11 cellular contexts compared by ENCODE assay signal in the genomic region with DNA sequence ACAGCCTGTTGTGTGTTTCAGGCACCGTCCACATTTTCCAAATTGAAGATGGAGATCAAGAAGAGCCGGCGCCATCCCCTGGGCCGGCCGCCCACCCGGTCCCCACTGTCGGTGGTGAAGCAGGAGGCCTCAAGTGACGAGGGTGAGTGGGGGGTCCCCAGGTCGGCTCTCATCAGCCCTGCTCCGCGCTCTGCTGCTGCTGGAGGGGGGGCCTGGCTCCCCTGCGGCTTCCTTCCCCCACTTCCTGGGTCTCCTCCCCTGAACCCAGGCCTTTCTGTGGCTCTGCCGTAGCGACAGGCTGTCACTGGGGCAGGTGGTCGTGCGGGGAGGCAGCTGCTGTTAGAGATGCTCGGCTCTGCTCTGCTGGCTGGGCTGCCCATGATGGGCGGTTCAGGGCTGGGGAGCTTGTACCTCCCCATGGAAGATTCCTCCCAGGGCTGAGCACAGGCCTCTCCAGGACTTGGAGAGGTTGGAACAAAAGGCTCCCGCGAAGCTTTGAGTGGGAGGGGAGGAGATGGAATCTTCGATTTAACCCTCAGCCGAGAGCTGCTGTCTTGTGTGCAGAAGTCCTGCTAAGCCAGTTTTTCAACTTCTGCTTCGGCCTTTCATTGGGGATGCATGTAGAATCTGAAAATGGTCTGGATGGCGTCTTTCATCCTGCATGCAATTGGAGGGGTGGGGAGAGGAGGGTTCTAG.
DNase-seq lines count a peak whose midpoint lies in the region; ATAC-seq, FAIRE-seq and TF ChIP-seq lines count a peak whose summit lies in the region.
"Had no signal": no experiment of that assay in that cellular context is flagged by ENCODE, and none has a peak within 500 bp of the region (broad histone marks: within the 10 kb centered on the region; RNA-seq: fewer than 3 reads in every experiment).

No MANE protein-coding gene starts in this region.

- H3K4me3 Mint-ChIP-seq in activated B cell treated with CpG ODN at 0.5 μM for 24 hours: peak overlapping the region; percentile 90
- peak overlapping the region; percentile 97 for H3K4me3 Mint-ChIP-seq in memory B cell

- H3K27ac ChIP-seq in C4-2B: peak overlapping the region; percentile 69
- H3K27ac ChIP-seq: gastrocnemius medialis, GM23248 had no signal

- H3K27me3 Mint-ChIP-seq in activated B cell treated with CpG ODN at 0.5 μM for 24 hours (no peaks in the 10 kb centered on the region), memory B cell (no peaks in the 10 kb centered on the region)

- DNase-seq in GM12892 (ENCODE audit: insufficient read length): peak; percentile 51
- no peak for DNase-seq in activated B cell treated with CpG ODN at 0.5 μM for 24 hours
- peak; percentile 59 to 62 for DNase-seq in memory B cell (ENCODE audit: low spot score in 2 of 2)
- no peak for DNase-seq in GF-D8 (lab: John Stamatoyannopoulos, UW)
- DNase-seq in GM03348 (ENCODE audit: low spot score): no peak
- DNase-seq: gastrocnemius medialis, GM23248, MG63 had no signal

- POLR2A ChIA-PET in activated B cell treated with CpG ODN at 0.5 μM for 24 hours (lab: Charles Lee): interaction anchor here (0.5 to 2.5 kb wide), 16 partner anchors 7 to 1240 kb away, joined by 3 to 22 read pairs (median 5); a partner anchor contains a TSS

- ATAC-seq in activated B cell treated with CpG ODN at 0.5 μM for 24 hours (ENCODE audit: low read depth) (no peak), memory B cell (ENCODE audit: low read depth) (peak; percentile 4), GM19324 (IDR thresholded peaks at IDR 0.05; ENCODE audit: low FRiP score, unreplicated experiment) (no peak), GM21360 (IDR thresholded peaks at IDR 0.05; ENCODE audit: unreplicated experiment) (no peak)
- ATAC-seq: gastrocnemius medialis had no signal

- TF ChIP-seq POLR2A in GM12892 (IDR thresholded peaks at IDR 0.05; ENCODE audit: low read depth, low read length): no peak

- H3K27ac Mint-ChIP-seq in activated B cell treated with CpG ODN at 0.5 μM for 24 hours (peak overlapping the region; percentile 98), memory B cell (peak overlapping the region; percentile 100)

- CTCF ChIA-PET in activated B cell treated with CpG ODN at 0.5 μM for 24 hours (lab: Charles Lee): interaction anchor here (2.3 kb wide), 1 partner anchor 21 kb away, joined by 11 read pairs; no protein-coding TSS in a partner anchor

- peaks cover 46% of the 10 kb centered on the region for H3K36me3 Mint-ChIP-seq in activated B cell treated with CpG ODN at 0.5 μM for 24 hours (ENCODE audit: low read depth)
- H3K36me3 Mint-ChIP-seq in memory B cell: peaks cover 10% of the 10 kb centered on the region

- FAIRE-seq in GM12892 (lab: Jason Lieb, UNC): peak; percentile 40

- intact Hi-C loops in activated B cell treated with CpG ODN at 0.5 μM for 24 hours (cut with micrococcal nuclease): loop anchor here (1.0 to 10.0 kb wide), 7 partner anchors 58 to 983 kb away; a partner anchor contains a TSS

- H3K9me3 Mint-ChIP-seq in activated B cell treated with CpG ODN at 0.5 μM for 24 hours: no peaks in the 10 kb centered on the region
- no peaks in the 10 kb centered on the region for H3K9me3 Mint-ChIP-seq in memory B cell

- H3K4me1 Mint-ChIP-seq in activated B cell treated with CpG ODN at 0.5 μM for 24 hours (peaks cover 88% of the 10 kb centered on the region), memory B cell (peaks cover 42% of the 10 kb centered on the region)

- TF ChIP-seq CTCF in C4-2B (conservative IDR thresholded peaks at IDR 0.05) (no peak), activated B cell treated with CpG ODN at 0.5 μM for 24 hours (IDR thresholded peaks at IDR 0.05) (no peak)

Comparison
In these comparisons a context has a peak if more than half of its experiments do, and no peak if none do; other contexts are left out.
1. DNase-seq: peak in GM12892 (single experiment) and memory B cell (2 of 2); none in activated B cell treated with CpG ODN at 0.5 μM for 24 hours (single experiment), GF-D8 (single experiment) and GM03348 (single experiment).